6 cellular contexts compared by ENCODE assay signal in genomic region chr19:1477056-1477455, GRCh38. TPM values are rescaled to one million over a fixed set of nuclear protein-coding genes. Genes with fewer than 3 reads are reported as not detected.
DNase-seq lines count a peak whose midpoint lies in the region; ATAC-seq, FAIRE-seq and TF ChIP-seq lines count a peak whose summit lies in the region.
"Not testable (repeated sequence)": the region's sequence is repeated elsewhere in the genome, so short reads cannot be mapped to it uniquely, and the experiment has no call there.
"Had no signal": no experiment of that assay in that cellular context is flagged by ENCODE, and none has a peak within 500 bp of the region (broad histone marks: within the 10 kb centered on the region; RNA-seq: fewer than 3 reads in every experiment).

No MANE protein-coding gene starts in this region.

- POLR2A ChIA-PET in Caco-2 (lab: Charles Lee); activated B cell treated with CpG ODN at 0.5 μM for 24 hours (lab: Charles Lee): not testable (repeated sequence)

- H3K9me3 ChIP-seq in Caco-2; astrocyte (ENCODE audit: insufficient read depth, low read depth, low read length): not testable (repeated sequence)

- intact Hi-C loops in Caco-2 (cut with micrococcal nuclease; ENCODE audit: unreplicated experiment); activated B cell treated with CpG ODN at 0.5 μM for 24 hours (cut with micrococcal nuclease): not testable (repeated sequence)

- not testable (repeated sequence) for ATAC-seq in activated B cell treated with CpG ODN at 0.5 μM for 24 hours (ENCODE audit: low read depth); natural killer cell treated with Interleukin-12 subunit alpha and Interleukin-12 subunit beta and Interleukin-15 and Interleukin-18, amount 100 ng/mL, for 72 hours

- not testable (repeated sequence) for H2AFZ ChIP-seq in astrocyte (ENCODE audit: low read depth, low read length)

- peaks cover 38% of the 10 kb centered on the region for H3K36me3 Mint-ChIP-seq in Caco-2 (ENCODE audit: insufficient read depth, unreplicated experiment)
- H3K36me3 Mint-ChIP-seq in activated B cell treated with CpG ODN at 0.5 μM for 24 hours (ENCODE audit: low read depth), result peaks cover 17% of the 10 kb centered on the region
- H3K36me3 Mint-ChIP-seq in astrocyte (ENCODE audit: low read depth, unreplicated experiment); natural killer cell treated with Interleukin-12 subunit alpha and Interleukin-12 subunit beta and Interleukin-15 and Interleukin-18, amount 100 ng/mL, for 72 hours: not testable (repeated sequence)

- not testable (repeated sequence) for H3K27me3 ChIP-seq in Caco-2 (replicated peaks; ENCODE audit: control insufficient read depth, insufficient read depth, low read length); astrocyte (ENCODE audit: insufficient read depth, low read length)

- not testable (repeated sequence) for BruUV-seq in Caco-2 (replicated peaks; lab: Mats Ljungman, UMichigan)

- H3K9ac ChIP-seq in astrocyte (ENCODE audit: low read length), result not testable (repeated sequence)

- DNase-seq in Caco-2; activated B cell treated with CpG ODN at 0.5 μM for 24 hours; astrocyte (ENCODE audit: low read depth); natural killer cell treated with Interleukin-12 subunit alpha and Interleukin-12 subunit beta and Interleukin-15 and Interleukin-18, amount 100 ng/mL, for 72 hours (ENCODE audit: low spot score): not testable (repeated sequence)

- not testable (repeated sequence) for H3K4me1 Mint-ChIP-seq in Caco-2 (ENCODE audit: low read depth, unreplicated experiment); astrocyte (ENCODE audit: low read depth, unreplicated experiment)
- H3K4me1 Mint-ChIP-seq in activated B cell treated with CpG ODN at 0.5 μM for 24 hours, result peaks cover 25% of the 10 kb centered on the region
- H3K4me1 Mint-ChIP-seq in natural killer cell treated with Interleukin-12 subunit alpha and Interleukin-12 subunit beta and Interleukin-15 and Interleukin-18, amount 100 ng/mL, for 72 hours (ENCODE audit: low read depth in 2 of 2), result peaks cover 16% of the 10 kb centered on the region in 2 donors

- not testable (repeated sequence) for H3K4me1 ChIP-seq in Caco-2; astrocyte (ENCODE audit: insufficient read depth, low read length)

- H3K36me3 ChIP-seq in Caco-2 (ENCODE audit: control insufficient read depth, insufficient read depth, low read length); astrocyte (ENCODE audit: insufficient read depth, low read length): not testable (repeated sequence)

- H3K4me3 Mint-ChIP-seq in Caco-2 (ENCODE audit: unreplicated experiment) (peak overlapping the region; percentile 90), activated B cell treated with CpG ODN at 0.5 μM for 24 hours (peak overlapping the region; percentile 38), astrocyte (ENCODE audit: unreplicated experiment) (peak overlapping the region; percentile 88)
- peak overlapping the region; percentile 38 for H3K4me3 Mint-ChIP-seq in natural killer cell treated with Interleukin-12 subunit alpha and Interleukin-12 subunit beta and Interleukin-15 and Interleukin-18, amount 100 ng/mL, for 72 hours

- H4K20me1 ChIP-seq in astrocyte (ENCODE audit: insufficient read depth, low read length), result peaks cover 52% of the 10 kb centered on the region

- not testable (repeated sequence) for H3K27ac Mint-ChIP-seq in Caco-2 (ENCODE audit: unreplicated experiment); activated B cell treated with CpG ODN at 0.5 μM for 24 hours; natural killer cell treated with Interleukin-12 subunit alpha and Interleukin-12 subunit beta and Interleukin-15 and Interleukin-18, amount 100 ng/mL, for 72 hours
- H3K27ac Mint-ChIP-seq in astrocyte (ENCODE audit: unreplicated experiment), result peak overlapping the region; percentile 53

- not testable (repeated sequence) for TF ChIP-seq CTCF in Caco-2 (IDR thresholded peaks at IDR 0.05; ENCODE audit: insufficient read depth in 1 of 2, low read depth in 1 of 2, low read length in 1 of 2, severe bottlenecking in 1 of 2, unreplicated experiment in 1 of 2); activated B cell treated with CpG ODN at 0.5 μM for 24 hours (IDR thresholded peaks at IDR 0.05); astrocyte (IDR thresholded peaks at IDR 0.05; ENCODE audit: insufficient read depth, low read depth, low read length)

- not testable (repeated sequence) for H3K4me2 ChIP-seq in astrocyte (ENCODE audit: low read length)

- not testable (repeated sequence) for H3K4me3 ChIP-seq in Caco-2 (ENCODE audit: low read depth, low read length); astrocyte (ENCODE audit: insufficient read depth, low read depth, low read length)

- H3K9me3 Mint-ChIP-seq in Caco-2 (ENCODE audit: unreplicated experiment); activated B cell treated with CpG ODN at 0.5 μM for 24 hours; astrocyte (ENCODE audit: unreplicated experiment); natural killer cell treated with Interleukin-12 subunit alpha and Interleukin-12 subunit beta and Interleukin-15 and Interleukin-18, amount 100 ng/mL, for 72 hours: not testable (repeated sequence)

- not testable (repeated sequence) for H3K27me3 Mint-ChIP-seq in Caco-2 (ENCODE audit: insufficient read depth, unreplicated experiment); activated B cell treated with CpG ODN at 0.5 μM for 24 hours; astrocyte (ENCODE audit: low read depth, unreplicated experiment); natural killer cell treated with Interleukin-12 subunit alpha and Interleukin-12 subunit beta and Interleukin-15 and Interleukin-18, amount 100 ng/mL, for 72 hours

- CTCF ChIA-PET in Caco-2 (lab: Charles Lee), result not testable (repeated sequence)
- CTCF ChIA-PET in activated B cell treated with CpG ODN at 0.5 μM for 24 hours (lab: Charles Lee), result interaction anchor here (1.0 kb wide), 1 partner anchor 8 kb away, joined by 4 read pairs; no protein-coding TSS in a partner anchor

- H3K79me2 ChIP-seq in astrocyte (ENCODE audit: insufficient read depth, low read length), result peaks cover 23% of the 10 kb centered on the region

- not testable (repeated sequence) for FAIRE-seq in astrocyte (lab: Jason Lieb, UNC)

- H3K27ac ChIP-seq in astrocyte (ENCODE audit: low read depth, low read length), result not testable (repeated sequence)

RNA-seq across cellular contexts. Expression of gene C19orf25, which starts 2.0 kb away (rescaled TPM):
- total RNA-seq in Caco-2 (2022), result 41.9 and 45.4 TPM in 2 replicates
- total RNA-seq in activated B cell treated with CpG ODN at 0.5 μM for 24 hours, result 42.8 and 55.7 TPM in 2 replicates
- 30.2 and 32.4 TPM in 2 replicates for total RNA-seq in astrocyte
- total RNA-seq in natural killer cell treated with Interleukin-12 subunit alpha and Interleukin-12 subunit beta and Interleukin-15 and Interleukin-18, amount 100 ng/mL, for 72 hours, result 10 to 100 TPM; 45.1 to 58.4 TPM

RNA-seq across cellular contexts. Expression of gene PCSK4, which starts 13.1 kb away (rescaled TPM):
- total RNA-seq in Caco-2 (2022) (6.4 and 9.8 TPM in 2 replicates), activated B cell treated with CpG ODN at 0.5 μM for 24 hours (1.2 and 1.3 TPM in 2 replicates), astrocyte (2.7 and 3.9 TPM in 2 replicates)
- total RNA-seq in natural killer cell treated with Interleukin-12 subunit alpha and Interleukin-12 subunit beta and Interleukin-15 and Interleukin-18, amount 100 ng/mL, for 72 hours, result 1 to 10 TPM; 1.2 to 2.3 TPM

RNA-seq across cellular contexts. Expression of gene REEP6, which starts 13.9 kb away (rescaled TPM):
- total RNA-seq in Caco-2 (2022) (50.2 and 61.5 TPM in 2 replicates), activated B cell treated with CpG ODN at 0.5 μM for 24 hours (1.1 and 1.5 TPM in 2 replicates), astrocyte (5.7 and 6.6 TPM in 2 replicates)
- 1 to 10 TPM; 1.7 to 3.2 TPM for total RNA-seq in natural killer cell treated with Interleukin-12 subunit alpha and Interleukin-12 subunit beta and Interleukin-15 and Interleukin-18, amount 100 ng/mL, for 72 hours

RNA-seq across cellular contexts. Expression of gene APC2, which starts 27.1 kb away (rescaled TPM):
- total RNA-seq in Caco-2 (2022) (9.5 and 11.3 TPM in 2 replicates), activated B cell treated with CpG ODN at 0.5 μM for 24 hours (0.42 and 0.59 TPM in 2 replicates), astrocyte (5.5 and 7.1 TPM in 2 replicates)
- under 1 TPM; 0.05 to 0.17 TPM for total RNA-seq in natural killer cell treated with Interleukin-12 subunit alpha and Interleukin-12 subunit beta and Interleukin-15 and Interleukin-18, amount 100 ng/mL, for 72 hours
- total RNA-seq: SJSA1 had no signal

RNA-seq across cellular contexts. Expression of gene ADAMTSL5, which starts 35.8 kb away (rescaled TPM):
- 23.9 and 26.2 TPM in 2 replicates for total RNA-seq in Caco-2 (2022)
- total RNA-seq in activated B cell treated with CpG ODN at 0.5 μM for 24 hours, result not detected in 2 replicates
- 4.7 and 5.5 TPM in 2 replicates for total RNA-seq in astrocyte
- 1 to 10 TPM; 1.2 to 1.8 TPM for total RNA-seq in natural killer cell treated with Interleukin-12 subunit alpha and Interleukin-12 subunit beta and Interleukin-15 and Interleukin-18, amount 100 ng/mL, for 72 hours
- total RNA-seq: occipital lobe had no signal

Comparison
In these comparisons a context has a peak if more than half of its experiments do, and no peak if none do; other contexts are left out.
1. H3K4me3 Mint-ChIP-seq: peak in every context shown above with its lines; median percentile 90 in Caco-2; 88 in astrocyte; 38 in activated B cell treated with CpG ODN at 0.5 μM for 24 hours; 38 in natural killer cell treated with Interleukin-12 subunit alpha and Interleukin-12 subunit beta and Interleukin-15 and Interleukin-18, amount 100 ng/mL, for 72 hours.